1 cellular context compared by ENCODE assay signal in genomic region chr18:7452331-7452730, GRCh38.
TF ChIP-seq lines count a peak whose summit lies in the region.

No MANE protein-coding gene starts in this region.

TF ChIP-seq in A549, 52 proteins besides CTCF, POLR2A, EP300 and RAD21 (continued from another document):
- TF ChIP-seq REST (IDR thresholded peaks at IDR 0.05), result no peak
- TF ChIP-seq, protein P1, sequence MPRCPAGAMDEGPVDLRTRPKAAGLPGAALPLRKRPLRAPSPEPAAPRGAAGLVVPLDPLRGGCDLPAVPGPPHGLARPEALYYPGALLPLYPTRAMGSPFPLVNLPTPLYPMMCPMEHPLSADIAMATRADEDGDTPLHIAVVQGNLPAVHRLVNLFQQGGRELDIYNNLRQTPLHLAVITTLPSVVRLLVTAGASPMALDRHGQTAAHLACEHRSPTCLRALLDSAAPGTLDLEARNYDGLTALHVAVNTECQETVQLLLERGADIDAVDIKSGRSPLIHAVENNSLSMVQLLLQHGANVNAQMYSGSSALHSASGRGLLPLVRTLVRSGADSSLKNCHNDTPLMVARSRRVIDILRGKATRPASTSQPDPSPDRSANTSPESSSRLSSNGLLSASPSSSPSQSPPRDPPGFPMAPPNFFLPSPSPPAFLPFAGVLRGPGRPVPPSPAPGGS (IDR thresholded peaks at IDR 0.05), result no peak
- TF ChIP-seq ZC3H11A (IDR thresholded peaks at IDR 0.05), result no peak
- no peak for TF ChIP-seq ZNF302 (CRISPR knock-in tag; IDR thresholded peaks at IDR 0.05)
- TF ChIP-seq, protein P2, sequence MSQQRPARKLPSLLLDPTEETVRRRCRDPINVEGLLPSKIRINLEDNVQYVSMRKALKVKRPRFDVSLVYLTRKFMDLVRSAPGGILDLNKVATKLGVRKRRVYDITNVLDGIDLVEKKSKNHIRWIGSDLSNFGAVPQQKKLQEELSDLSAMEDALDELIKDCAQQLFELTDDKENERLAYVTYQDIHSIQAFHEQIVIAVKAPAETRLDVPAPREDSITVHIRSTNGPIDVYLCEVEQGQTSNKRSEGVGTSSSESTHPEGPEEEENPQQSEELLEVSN (IDR thresholded peaks at IDR 0.05; ENCODE audit: borderline replicate concordance, low read depth), result no peak
- TF ChIP-seq RCOR1 (IDR thresholded peaks at IDR 0.05; ENCODE audit: low read depth, low read length), result no peak
- TF ChIP-seq ZSCAN20 (CRISPR knock-in tag; IDR thresholded peaks at IDR 0.05), result no peak
- no peak for TF ChIP-seq SMC3 (IDR thresholded peaks at IDR 0.05)
- no peak for TF ChIP-seq MAFK (IDR thresholded peaks at IDR 0.05; ENCODE audit: partially characterized antibody)
- TF ChIP-seq NPAS2 (CRISPR knock-in tag; IDR thresholded peaks at IDR 0.05; ENCODE audit: borderline replicate concordance), result no peak
- TF ChIP-seq, protein P3, sequence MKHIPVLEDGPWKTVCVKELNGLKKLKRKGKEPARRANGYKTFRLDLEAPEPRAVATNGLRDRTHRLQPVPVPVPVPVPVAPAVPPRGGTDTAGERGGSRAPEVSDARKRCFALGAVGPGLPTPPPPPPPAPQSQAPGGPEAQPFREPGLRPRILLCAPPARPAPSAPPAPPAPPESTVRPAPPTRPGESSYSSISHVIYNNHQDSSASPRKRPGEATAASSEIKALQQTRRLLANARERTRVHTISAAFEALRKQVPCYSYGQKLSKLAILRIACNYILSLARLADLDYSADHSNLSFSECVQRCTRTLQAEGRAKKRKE (CRISPR knock-in tag; IDR thresholded peaks at IDR 0.05; ENCODE audit: low read depth), result no peak
- TF ChIP-seq CBX8 (IDR thresholded peaks at IDR 0.05), result no peak
- TF ChIP-seq PHF8 (IDR thresholded peaks at IDR 0.05; ENCODE audit: borderline replicate concordance, low read depth), result no peak
- TF ChIP-seq ESRRA (IDR thresholded peaks at IDR 0.05; ENCODE audit: borderline replicate concordance, low read length), result no peak
- no peak for TF ChIP-seq FOSB (CRISPR knock-in tag; IDR thresholded peaks at IDR 0.05)
TF ChIP-seq in A549: peak in this region for 0.
